ENCODE assay signal across 1 cellular context in genomic region chr20:58045156-58045555, GRCh38.
TF ChIP-seq lines count a peak whose summit lies in the region.

No MANE protein-coding gene starts in this region.

TF ChIP-seq in GM23338, 12 proteins besides CTCF, POLR2A, EP300 and RAD21 (continued from another document):
- no peak for TF ChIP-seq ZNF462 (CRISPR knock-in tag; IDR thresholded peaks at IDR 0.05)
- no peak for TF ChIP-seq JUNB (IDR thresholded peaks at IDR 0.05; ENCODE audit: unreplicated experiment)
- no peak for TF ChIP-seq EZH2phosphoT487 (IDR thresholded peaks at IDR 0.05; ENCODE audit: unreplicated experiment)
